Comparison of ENCODE assay signal across 11 cellular contexts in the genomic region with DNA sequence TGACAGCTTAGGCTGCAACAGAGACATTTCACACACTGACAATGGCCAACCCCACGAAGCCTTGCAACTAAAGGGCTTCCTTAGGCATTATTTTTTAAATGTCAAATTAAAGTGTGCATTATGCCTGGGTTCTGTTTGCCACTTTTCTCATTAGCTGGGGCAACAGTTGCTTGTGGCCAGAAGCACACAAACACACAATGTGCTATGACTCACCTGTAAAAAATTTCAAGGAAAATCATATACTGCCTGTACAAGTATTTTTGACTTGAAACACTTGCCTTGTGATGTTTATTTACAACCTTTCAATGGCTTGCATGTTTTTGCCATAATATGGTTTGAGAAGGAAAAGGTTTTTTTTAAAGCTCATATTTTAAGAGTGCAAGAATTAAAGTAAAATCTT. TPM values are rescaled to one million over a fixed set of nuclear protein-coding genes. Genes with fewer than 3 reads are reported as not detected.
DNase-seq lines count a peak whose midpoint lies in the region; ATAC-seq and TF ChIP-seq lines count a peak whose summit lies in the region.
"Had no signal": no experiment of that assay in that cellular context is flagged by ENCODE, and none has a peak within 500 bp of the region (broad histone marks: within the 10 kb centered on the region; RNA-seq: fewer than 3 reads in every experiment).

No MANE protein-coding gene starts in this region.

- intact Hi-C loops in aorta (cut with DNase I) = loop anchor here in 1 of 2 donors (5.0 kb wide), 1 partner anchor 56 kb away; no protein-coding TSS in a partner anchor

- DNase-seq in AG08396 (ENCODE audit: low spot score) = peak; percentile 57
- peak; percentile 64 for DNase-seq in HT1080 (ENCODE audit: low read depth)
- DNase-seq in choroid plexus epithelial cell (ENCODE audit: low read depth) = peak; percentile 57
- no peak for DNase-seq in aorta
- no peak for DNase-seq in activated naive CD4-positive, alpha-beta T cell (lab: John Stamatoyannopoulos, UW)
- DNase-seq in NCI-H2171 treated with DMSO at 0.1 percent for 48 hours (lab: John Stamatoyannopoulos, UW) = no peak
- DNase-seq in NCI-H345 (lab: John Stamatoyannopoulos, UW) = no peak
- DNase-seq: activated naive CD8-positive, alpha-beta T cell treated with anti-CD3 and anti-CD28 coated beads, Interleukin-2, amount 10 ng/mL, durations not matched to agents 7 days and 5 days; DMS79 treated with DMSO at 0.1 percent for 48 hours; NCI-H1694 had no signal

- H3K27me3 ChIP-seq in mucosa of stomach (ENCODE audit: control insufficient read depth, insufficient read depth, low read length) (peaks cover 7% of the 10 kb centered on the region), aorta (ENCODE audit: control insufficient read depth in 1 of 2, insufficient read depth in 2 of 2, low read length in 1 of 2) (no peaks in the 10 kb centered on the region)

- WGBS in aorta, 2 donors = 69 to 74% methylated on average over 1 of the region's 1 CpG

- no peaks in the 10 kb centered on the region for H3K9me3 ChIP-seq in mucosa of stomach (ENCODE audit: control insufficient read depth, low read length)
- H3K9me3 ChIP-seq in aorta (ENCODE audit: control insufficient read depth, low read length) = no peaks in the 10 kb centered on the region

- H3K4me1 ChIP-seq in mucosa of stomach (ENCODE audit: control insufficient read depth, insufficient read depth, low read length) = peaks cover 20% of the 10 kb centered on the region
- peaks cover 0 to 11% of the 10 kb centered on the region in 2 donors for H3K4me1 ChIP-seq in aorta (ENCODE audit: control insufficient read depth in 1 of 2, insufficient read depth in 2 of 2, low read length in 2 of 2)

- peak overlapping the region; percentile 72 for H3K9ac ChIP-seq in mucosa of stomach (ENCODE audit: low read length)

- TF ChIP-seq CTCF in choroid plexus epithelial cell (conservative IDR thresholded peaks at IDR 0.05; ENCODE audit: low read depth, low read length) = no peak

- no peak for ATAC-seq in aorta (ENCODE audit: low FRiP score)

- no peaks in the 10 kb centered on the region for H3K36me3 ChIP-seq in mucosa of stomach (ENCODE audit: control insufficient read depth, insufficient read depth, low read length)
- H3K36me3 ChIP-seq in aorta (ENCODE audit: control insufficient read depth in 1 of 2, insufficient read depth in 2 of 2, low read length in 1 of 2) = peaks cover 0 to 1% of the 10 kb centered on the region in 2 donors

- H3K27ac ChIP-seq in aorta (ENCODE audit: low read depth in 1 of 2, low read length in 2 of 2) = no peak overlapping the region

- no peak overlapping the region for H3K4me3 ChIP-seq in choroid plexus epithelial cell (ENCODE audit: low read depth, low read length)
- H3K4me3 ChIP-seq in mucosa of stomach (ENCODE audit: low read length) = peak overlapping the region; percentile 43
- no peak overlapping the region for H3K4me3 ChIP-seq in aorta (ENCODE audit: low read length in 2 of 2)

RNA-seq across cellular contexts. Expression of a gene that starts 1.9 kb away (rescaled TPM):
- 7.7 and 8.4 TPM in 2 replicates for total RNA-seq in HT1080 (2014; rRNA removed; shearing (Covaris generic))
- polyA plus RNA-seq in HT1080 (2015; cell fraction: cytosol; rRNA removed) = 27.8 and 30.8 TPM in 2 replicates
- polyA plus RNA-seq in HT1080 (2015; cell fraction: nucleus; rRNA removed) = 30.8 and 32.0 TPM in 2 replicates
- 10 to 100 TPM; 60.9 to 66.7 TPM for total RNA-seq in aorta
- polyA plus RNA-seq in aorta = 10 to 100 TPM; 19.5 to 68.9 TPM

Comparison
In these comparisons a context has a peak if more than half of its experiments do, and no peak if none do; other contexts are left out.
1. DNase-seq: peak in AG08396 (single experiment), HT1080 (single experiment) and choroid plexus epithelial cell (single experiment); none in aorta (0 of 2), activated naive CD4-positive, alpha-beta T cell (0 of 4), NCI-H2171 treated with DMSO at 0.1 percent for 48 hours (single experiment) and NCI-H345 (single experiment).